Comparison of ENCODE assay signal across 20 cellular contexts in genomic region chr7:25308898-25309521, GRCh38.
DNase-seq lines count a peak whose midpoint lies in the region; ATAC-seq and TF ChIP-seq lines count a peak whose summit lies in the region.
"Had no signal": no experiment of that assay in that cellular context is flagged by ENCODE, and none has a peak within 500 bp of the region (broad histone marks: within the 10 kb centered on the region; RNA-seq: fewer than 3 reads in every experiment).

No MANE protein-coding gene starts in this region.

- CTCF ChIA-PET in HEK293 (lab: Yijun Ruan, JAX) = no interaction called here

- H3K27me3 Mint-ChIP-seq in endodermal cell (ENCODE audit: insufficient read depth) = no peaks in the 10 kb centered on the region

- no peak for ATAC-seq in upper lobe of right lung
- ATAC-seq: A549, HepG2 had no signal

- H3K4me1 Mint-ChIP-seq in endodermal cell = no peaks in the 10 kb centered on the region

- H3K36me3 ChIP-seq in HEK293 (ENCODE audit: control insufficient read depth in 2 of 2, insufficient read depth in 1 of 2, low read length in 2 of 2) = no peaks in the 10 kb centered on the region
- H3K36me3 ChIP-seq in endodermal cell (ENCODE audit: control insufficient read depth, insufficient read depth, low read length) = no peaks in the 10 kb centered on the region
- no peaks in the 10 kb centered on the region for H3K36me3 ChIP-seq in muscle layer of colon (ENCODE audit: insufficient read depth, low read length)
- no peaks in the 10 kb centered on the region for H3K36me3 ChIP-seq in upper lobe of right lung

- intact Hi-C loops in upper lobe of right lung (cut with DNase I) = no loop called here

- H3K4me3 Mint-ChIP-seq in endodermal cell = no peak overlapping the region
- H3K4me3 Mint-ChIP-seq: CD4-positive, alpha-beta T cell; HFFc6 had no signal

- DNase-seq in endodermal cell (no peak), upper lobe of right lung (no peak), A172 (ENCODE audit: low spot score) (no peak), NCI-H2107 (lab: John Stamatoyannopoulos, UW) (no peak)
- no peak for DNase-seq in activated naive CD4-positive, alpha-beta T cell treated with Interleukin-2 at 50 U/mL for 16 hours
- DNase-seq: Calu3; CD4-positive, alpha-beta T cell; HFFc6; KBM-7; NCI-H1105 treated with DMSO at 0.1 percent for 48 hours; NCI-H1694; NCI-H510A; NCI-H774; OCI-M1; RPMI8226; SHP77 treated with DMSO at 0.1 percent for 48 hours had no signal

- H3K36me3 Mint-ChIP-seq in endodermal cell (ENCODE audit: low read depth) = no peaks in the 10 kb centered on the region

- H3K27me3 ChIP-seq in endodermal cell (ENCODE audit: control insufficient read depth, insufficient read depth, low read length, poor library complexity, severe bottlenecking) (no peaks in the 10 kb centered on the region), muscle layer of colon (ENCODE audit: control insufficient read depth in 1 of 2, insufficient read depth in 2 of 2, low read length in 2 of 2) (no peaks in the 10 kb centered on the region), upper lobe of right lung (no peaks in the 10 kb centered on the region)

- no peak overlapping the region for H3K27ac ChIP-seq in HEK293 (ENCODE audit: extremely low read depth, low read depth, low read length)
- peak overlapping the region; percentile 80 for H3K27ac ChIP-seq in endodermal cell (ENCODE audit: low read depth, low read length)
- H3K27ac ChIP-seq in muscle layer of colon (ENCODE audit: low read depth, low read length) = peak overlapping the region; percentile 50
- peak overlapping the region; percentile 27 for H3K27ac ChIP-seq in upper lobe of right lung
- H3K27ac ChIP-seq: A549 had no signal

- H3K4me1 ChIP-seq in HEK293 (ENCODE audit: control insufficient read depth, insufficient read depth, low read length) (no peaks in the 10 kb centered on the region), endodermal cell (ENCODE audit: control insufficient read depth, insufficient read depth, low read length) (no peaks in the 10 kb centered on the region), muscle layer of colon (ENCODE audit: insufficient read depth, low read length) (peaks cover 18% of the 10 kb centered on the region), upper lobe of right lung (no peaks in the 10 kb centered on the region)
- H3K4me1 ChIP-seq: A549 had no signal

- no peak overlapping the region for H3K4me3 ChIP-seq in HEK293 (ENCODE audit: low read depth, low read length)
- no peak overlapping the region for H3K4me3 ChIP-seq in endodermal cell (ENCODE audit: low read length)
- no peak overlapping the region for H3K4me3 ChIP-seq in muscle layer of colon (ENCODE audit: low read depth in 1 of 2, low read length in 2 of 2)
- H3K4me3 ChIP-seq in upper lobe of right lung = no peak overlapping the region
- H3K4me3 ChIP-seq: A549 had no signal

- no peaks in the 10 kb centered on the region for H3K9me3 Mint-ChIP-seq in endodermal cell
- H3K9me3 Mint-ChIP-seq: CD4-positive, alpha-beta T cell had no signal

- H3K9me3 ChIP-seq in HEK293 (ENCODE audit: control insufficient read depth, insufficient read depth, low read depth, low read length) (no peaks in the 10 kb centered on the region), endodermal cell (ENCODE audit: control insufficient read depth, low read length) (no peaks in the 10 kb centered on the region), muscle layer of colon (ENCODE audit: low read length) (no peaks in the 10 kb centered on the region), upper lobe of right lung (no peaks in the 10 kb centered on the region)
- H3K9me3 ChIP-seq: A549 had no signal

- H3K27ac Mint-ChIP-seq in endodermal cell = no peak overlapping the region
- H3K27ac Mint-ChIP-seq: CD4-positive, alpha-beta T cell; HFFc6 had no signal

- TF ChIP-seq CTCF in HEK293 (tag by site-specific recombination; IDR thresholded peaks at IDR 0.05) (no peak), endodermal cell (conservative IDR thresholded peaks at IDR 0.05) (no peak), upper lobe of right lung (IDR thresholded peaks at IDR 0.05) (no peak)

- H3K9ac ChIP-seq in endodermal cell (ENCODE audit: extremely low read depth, low read length, poor library complexity, severe bottlenecking) (no peak overlapping the region), muscle layer of colon (ENCODE audit: low read length) (no peak overlapping the region)

- POLR2A ChIA-PET in HEK293 (lab: Yijun Ruan, JAX) = no interaction called here

- 86 to 100% methylated on average over 3 to 4 of the region's 4 CpGs for WGBS in endodermal cell (ENCODE audit: insufficient coverage in 1 of 2, insufficient read length in 1 of 2), 2 experiments

TF ChIP-seq in HEK293, 187 proteins besides CTCF, POLR2A, EP300 and RAD21:
- TF ChIP-seq SCRT2 (tag by site-specific recombination; IDR thresholded peaks at IDR 0.05) (no peak), FEZF1 (tag by site-specific recombination; IDR thresholded peaks at IDR 0.05) (peak; percentile 38; the same call in 1 of the 2 replicates), PRDM6 (tag by site-specific recombination; IDR thresholded peaks at IDR 0.05) (peak; percentile 43; the same call in 1 of the 2 replicates), ZNF239 (tag by site-specific recombination; IDR thresholded peaks at IDR 0.05) (no peak), ZNF629 (tag by site-specific recombination; IDR thresholded peaks at IDR 0.05) (no peak), PRDM4 (tag by site-specific recombination; IDR thresholded peaks at IDR 0.05) (peak; percentile 47; the same call in 1 of the 2 replicates)
- TF ChIP-seq, protein P1, sequence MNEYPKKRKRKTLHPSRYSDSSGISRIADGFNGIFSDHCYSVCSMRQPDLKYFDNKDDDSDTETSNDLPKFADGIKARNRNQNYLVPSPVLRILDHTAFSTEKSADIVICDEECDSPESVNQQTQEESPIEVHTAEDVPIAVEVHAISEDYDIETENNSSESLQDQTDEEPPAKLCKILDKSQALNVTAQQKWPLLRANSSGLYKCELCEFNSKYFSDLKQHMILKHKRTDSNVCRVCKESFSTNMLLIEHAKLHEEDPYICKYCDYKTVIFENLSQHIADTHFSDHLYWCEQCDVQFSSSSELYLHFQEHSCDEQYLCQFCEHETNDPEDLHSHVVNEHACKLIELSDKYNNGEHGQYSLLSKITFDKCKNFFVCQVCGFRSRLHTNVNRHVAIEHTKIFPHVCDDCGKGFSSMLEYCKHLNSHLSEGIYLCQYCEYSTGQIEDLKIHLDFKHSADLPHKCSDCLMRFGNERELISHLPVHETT (tag by site-specific recombination; IDR thresholded peaks at IDR 0.05) = no peak
